33 cellular contexts compared by ENCODE assay signal in the genomic region with DNA sequence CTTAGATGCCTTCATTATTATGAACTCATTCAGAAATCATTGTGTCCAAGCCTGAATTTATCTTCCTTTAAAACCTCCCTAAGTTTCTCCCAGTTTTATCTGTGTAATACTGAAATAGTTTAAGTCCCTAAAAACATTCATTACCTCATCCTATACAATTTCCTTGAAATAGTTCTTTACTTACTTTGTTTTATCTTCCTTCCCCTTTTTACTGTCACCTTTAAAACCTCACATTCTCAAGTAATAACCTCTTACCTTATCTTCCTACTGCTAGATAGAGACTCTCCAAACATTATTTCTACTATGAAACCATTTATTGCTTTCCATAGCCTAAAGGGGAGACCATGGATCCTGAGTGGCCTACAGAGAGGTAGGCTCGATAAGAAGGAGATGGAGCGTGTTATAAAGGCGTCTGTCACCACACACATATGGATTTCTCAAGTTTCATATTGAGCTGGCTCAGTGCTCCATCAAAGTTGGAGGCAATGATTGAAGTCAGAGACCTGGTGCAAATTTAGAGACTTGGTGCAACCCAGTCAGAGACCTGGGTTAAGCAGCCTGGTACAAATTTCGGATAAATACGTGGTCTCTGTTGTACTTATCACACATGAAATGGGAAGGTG.
DNase-seq lines count a peak whose midpoint lies in the region; ATAC-seq and TF ChIP-seq lines count a peak whose summit lies in the region.
"Had no signal": no experiment of that assay in that cellular context is flagged by ENCODE, and none has a peak within 500 bp of the region (broad histone marks: within the 10 kb centered on the region; RNA-seq: fewer than 3 reads in every experiment).

No MANE protein-coding gene starts in this region.

- no peaks in the 10 kb centered on the region for H3K9me3 ChIP-seq in DOHH2 (ENCODE audit: control insufficient read depth, insufficient read depth, low read length)
- no peaks in the 10 kb centered on the region for H3K9me3 ChIP-seq in OCI-LY3 (ENCODE audit: insufficient read depth, low read length)
- H3K9me3 ChIP-seq: esophagus squamous epithelium, stomach, tibial artery had no signal

- H3K36me3 ChIP-seq in DOHH2 (ENCODE audit: control insufficient read depth, low read length) (no peaks in the 10 kb centered on the region), OCI-LY3 (replicated peaks; ENCODE audit: low read depth, low read length) (peaks cover 3% of the 10 kb centered on the region)
- H3K36me3 ChIP-seq: esophagus squamous epithelium, stomach, tibial artery had no signal

- intact Hi-C loops in activated CD8-positive, alpha-beta T cell treated with anti-CD3 and anti-CD28 coated beads for 36 hours (cut with micrococcal nuclease) = loop anchor here (5.0 to 10.0 kb wide), 3 partner anchors 47 to 235 kb away; no protein-coding TSS in a partner anchor

- POLR2A ChIA-PET in activated CD8-positive, alpha-beta T cell treated with anti-CD3 and anti-CD28 coated beads, Interleukin-2, amount 10 ng/mL, durations not matched to agents 7 days and 5 days (lab: Charles Lee) = no interaction called here
- POLR2A ChIA-PET in activated CD8-positive, alpha-beta T cell treated with anti-CD3 and anti-CD28 coated beads for 36 hours (lab: Charles Lee) = interaction anchor here (1.0 kb wide), 1 partner anchor 168 kb away, joined by 3 read pairs; no protein-coding TSS in a partner anchor

- H3F3A ChIP-seq in DOHH2 (ENCODE audit: control insufficient read depth, insufficient read depth) = no peaks in the 10 kb centered on the region

- H3K27ac ChIP-seq in DOHH2 (ENCODE audit: low read depth, low read length) (no peak overlapping the region), OCI-LY3 (ENCODE audit: low read length) (peak overlapping the region; percentile 93)
- H3K27ac ChIP-seq: esophagus squamous epithelium, stomach, tibial artery, VCaP had no signal

- no peak overlapping the region for H3K4me3 ChIP-seq in DOHH2 (ENCODE audit: low read length)
- no peak overlapping the region for H3K4me3 ChIP-seq in OCI-LY3 (ENCODE audit: low read length)
- H3K4me3 ChIP-seq: esophagus squamous epithelium, smooth muscle cell, stomach, tibial artery had no signal

- H3K9ac ChIP-seq in OCI-LY3 (ENCODE audit: low read length) = peak overlapping the region; percentile 70; the same call in 1 of the 2 replicates

- peaks cover 44% of the 10 kb centered on the region for H3K4me1 ChIP-seq in DOHH2 (ENCODE audit: control insufficient read depth, low read length)
- H3K4me1 ChIP-seq in OCI-LY3 (ENCODE audit: low read length) = peaks cover 69% of the 10 kb centered on the region
- H3K4me1 ChIP-seq: stomach, tibial artery had no signal

- H2AFZ ChIP-seq in OCI-LY3 (ENCODE audit: low read depth, low read length) = no peak overlapping the region

- H3K9me2 ChIP-seq in DOHH2 (replicated peaks; ENCODE audit: control insufficient read depth, low read length) = no peaks in the 10 kb centered on the region

- CTCF ChIA-PET in activated CD8-positive, alpha-beta T cell treated with anti-CD3 and anti-CD28 coated beads, Interleukin-2, amount 10 ng/mL, durations not matched to agents 7 days and 5 days (lab: Charles Lee) = interaction anchor here (0.7 to 1.6 kb wide), 5 partner anchors 26 to 239 kb away, joined by 3 to 4 read pairs (median 3); no protein-coding TSS in a partner anchor
- CTCF ChIA-PET in activated CD8-positive, alpha-beta T cell treated with anti-CD3 and anti-CD28 coated beads for 36 hours (lab: Charles Lee) = interaction anchor here (1.3 to 1.4 kb wide), 2 partner anchors 52 to 175 kb away, joined by 3 to 4 read pairs; no protein-coding TSS in a partner anchor

- no peaks in the 10 kb centered on the region for H3K27me3 Mint-ChIP-seq in activated CD8-positive, alpha-beta T cell treated with anti-CD3 and anti-CD28 coated beads, Interleukin-2, amount 10 ng/mL, durations not matched to agents 7 days and 5 days (ENCODE audit: low read depth)
- no peaks in the 10 kb centered on the region for H3K27me3 Mint-ChIP-seq in activated CD8-positive, alpha-beta T cell treated with anti-CD3 and anti-CD28 coated beads for 36 hours
- H3K27me3 Mint-ChIP-seq in mesothelial cell of epicardium (ENCODE audit: low read depth) = no peaks in the 10 kb centered on the region
- H3K27me3 Mint-ChIP-seq: brain had no signal

- peak overlapping the region; percentile 2 for H3K27ac Mint-ChIP-seq in activated CD8-positive, alpha-beta T cell treated with anti-CD3 and anti-CD28 coated beads, Interleukin-2, amount 10 ng/mL, durations not matched to agents 7 days and 5 days
- H3K27ac Mint-ChIP-seq in activated CD8-positive, alpha-beta T cell treated with anti-CD3 and anti-CD28 coated beads for 36 hours = no peak overlapping the region
- H3K27ac Mint-ChIP-seq in mesothelial cell of epicardium = peak overlapping the region; percentile 4
- H3K27ac Mint-ChIP-seq: activated naive CD4-positive, alpha-beta T cell treated with anti-CD3 and anti-CD28 coated beads for 36 hours; brain had no signal

- H3K4me3 Mint-ChIP-seq in activated CD8-positive, alpha-beta T cell treated with anti-CD3 and anti-CD28 coated beads, Interleukin-2, amount 10 ng/mL, durations not matched to agents 7 days and 5 days = no peak overlapping the region
- no peak overlapping the region for H3K4me3 Mint-ChIP-seq in activated CD8-positive, alpha-beta T cell treated with anti-CD3 and anti-CD28 coated beads for 36 hours
- no peak overlapping the region for H3K4me3 Mint-ChIP-seq in mesothelial cell of epicardium
- H3K4me3 Mint-ChIP-seq: activated naive CD4-positive, alpha-beta T cell treated with anti-CD3 and anti-CD28 coated beads for 36 hours; brain had no signal

- H3K4me2 ChIP-seq in DOHH2 (ENCODE audit: low read length) (peak overlapping the region; percentile 4), OCI-LY3 (ENCODE audit: low read length) (peak overlapping the region; percentile 66)
- H3K4me2 ChIP-seq: smooth muscle cell had no signal

- no peak for TF ChIP-seq CTCF in activated CD8-positive, alpha-beta T cell treated with anti-CD3 and anti-CD28 coated beads for 36 hours (IDR thresholded peaks at IDR 0.05)
- no peak for TF ChIP-seq CTCF in DOHH2 (IDR thresholded peaks at IDR 0.05; ENCODE audit: low read depth, low read length, poor library complexity, severe bottlenecking)
- TF ChIP-seq CTCF in OCI-LY3 (IDR thresholded peaks at IDR 0.05; ENCODE audit: low read depth, low read length) = no peak
- TF ChIP-seq CTCF in mesothelial cell of epicardium (IDR thresholded peaks at IDR 0.05; ENCODE audit: unreplicated experiment) = no peak

- H3K27me3 ChIP-seq in DOHH2 (ENCODE audit: control insufficient read depth, low read length) (no peaks in the 10 kb centered on the region), OCI-LY3 (ENCODE audit: low read depth, low read length) (no peaks in the 10 kb centered on the region)
- H3K27me3 ChIP-seq: esophagus squamous epithelium, foreskin keratinocyte, stomach, tibial artery had no signal

- H3K9me3 Mint-ChIP-seq in activated CD8-positive, alpha-beta T cell treated with anti-CD3 and anti-CD28 coated beads, Interleukin-2, amount 10 ng/mL, durations not matched to agents 7 days and 5 days (ENCODE audit: insufficient read depth) = no peaks in the 10 kb centered on the region
- H3K9me3 Mint-ChIP-seq in activated CD8-positive, alpha-beta T cell treated with anti-CD3 and anti-CD28 coated beads for 36 hours = no peaks in the 10 kb centered on the region
- H3K9me3 Mint-ChIP-seq in mesothelial cell of epicardium = peaks cover 4% of the 10 kb centered on the region
- H3K9me3 Mint-ChIP-seq: activated naive CD4-positive, alpha-beta T cell treated with anti-CD3 and anti-CD28 coated beads for 36 hours; brain had no signal

- H3K79me2 ChIP-seq in DOHH2 (ENCODE audit: control insufficient read depth, low read length) (no peaks in the 10 kb centered on the region), OCI-LY3 (ENCODE audit: low read length) (no peaks in the 10 kb centered on the region)

- no peak for ATAC-seq in activated CD8-positive, alpha-beta T cell treated with anti-CD3 and anti-CD28 coated beads, Interleukin-2, amount 10 ng/mL, durations not matched to agents 7 days and 5 days
- no peak for ATAC-seq in activated CD8-positive, alpha-beta T cell treated with anti-CD3 and anti-CD28 coated beads for 36 hours
- no peak for ATAC-seq in GM19452 (IDR thresholded peaks at IDR 0.05; ENCODE audit: unreplicated experiment)
- ATAC-seq: foreskin keratinocyte, left lobe of liver, right cardiac atrium had no signal

- H4K20me1 ChIP-seq in DOHH2 (ENCODE audit: control insufficient read depth, insufficient read depth, low read depth, low read length) (no peaks in the 10 kb centered on the region), OCI-LY3 (ENCODE audit: insufficient read depth, low read length) (no peaks in the 10 kb centered on the region)

- H3K36me3 Mint-ChIP-seq in activated CD8-positive, alpha-beta T cell treated with anti-CD3 and anti-CD28 coated beads, Interleukin-2, amount 10 ng/mL, durations not matched to agents 7 days and 5 days (ENCODE audit: low read depth) = peaks cover 3% of the 10 kb centered on the region
- H3K36me3 Mint-ChIP-seq in activated CD8-positive, alpha-beta T cell treated with anti-CD3 and anti-CD28 coated beads for 36 hours (ENCODE audit: low read depth) = no peaks in the 10 kb centered on the region
- no peaks in the 10 kb centered on the region for H3K36me3 Mint-ChIP-seq in mesothelial cell of epicardium
- H3K36me3 Mint-ChIP-seq: brain had no signal

- peaks cover 25% of the 10 kb centered on the region for H3K4me1 Mint-ChIP-seq in activated CD8-positive, alpha-beta T cell treated with anti-CD3 and anti-CD28 coated beads, Interleukin-2, amount 10 ng/mL, durations not matched to agents 7 days and 5 days (ENCODE audit: low read depth)
- peaks cover 29% of the 10 kb centered on the region for H3K4me1 Mint-ChIP-seq in activated CD8-positive, alpha-beta T cell treated with anti-CD3 and anti-CD28 coated beads for 36 hours (ENCODE audit: low read depth)
- peaks cover 26% of the 10 kb centered on the region for H3K4me1 Mint-ChIP-seq in mesothelial cell of epicardium
- H3K4me1 Mint-ChIP-seq: brain had no signal

- no peak for DNase-seq in activated CD8-positive, alpha-beta T cell treated with anti-CD3 and anti-CD28 coated beads, Interleukin-2, amount 10 ng/mL, durations not matched to agents 7 days and 5 days
- DNase-seq in activated CD8-positive, alpha-beta T cell treated with anti-CD3 and anti-CD28 coated beads for 36 hours = no peak
- DNase-seq in mesothelial cell of epicardium (ENCODE audit: low spot score in 2 of 2, unreplicated experiment in 2 of 2) (no peak), NAMALWA (ENCODE audit: low spot score) (no peak)
- no peak for DNase-seq in activated naive CD4-positive, alpha-beta T cell (lab: John Stamatoyannopoulos, UW)
- DNase-seq: activated CD4-positive, alpha-beta T cell treated with anti-CD3 and anti-CD28 coated beads for 4 hours; activated naive CD4-positive, alpha-beta T cell treated with anti-CD3 and anti-CD28 coated beads for 36 hours; activated T-cell treated with anti-CD3 and anti-CD28 coated beads, Interleukin-2, amount 50 U/mL, for 48 hours; DMS153; esophagus squamous epithelium; foreskin keratinocyte; GOT3; head of caudate nucleus; KBM-7; mesendoderm; NCI-H1417 treated with DMSO at 0.1 percent for 48 hours; NCI-H2029 treated with DMSO at 0.1 percent for 48 hours; NCI-H526 treated with DMSO at 0.1 percent for 48 hours; NK-92 treated with Interleukin-12 subunit alpha and Interleukin-12 subunit beta, amount 100 ng/mL, for 24 hours; right cardiac atrium; SHP77 treated with DMSO at 0.1 percent for 48 hours; stimulated activated CD4-positive, alpha-beta T cell treated with anti-CD3 and anti-CD28 coated beads, Interleukin-1b, Interleukin-23, amount 100 ng/mL, for 48 hours; stomach; SW 1271; T-helper 9 cell; tibial artery had no signal
